Comparison of ENCODE assay signal across 1 cellular context in genomic region chr19:8321067-8321759, GRCh38.
A peak's percentile ranks its signal among the peaks of the same experiment; 100 is the strongest.
TF ChIP-seq lines count a peak whose summit lies in the region.

TSS of gene NDUFA7 (minus strand) at chr19:8321375. CDS start at chr19:8321358, 17 bp downstream.
TSS of gene RPS28 (plus strand) at chr19:8321496. CDS start at chr19:8321531, 35 bp downstream.

TF ChIP-seq in K562, 482 proteins besides CTCF, POLR2A, EP300 and RAD21 (continued from another document):
- TF ChIP-seq ATF3 (IDR thresholded peaks at IDR 0.05), result peak; percentile 25; the same call in 1 of the 2 replicates
- TF ChIP-seq ATF3 (CRISPR knock-in tag; conservative IDR thresholded peaks at IDR 0.05), result no peak
- no peak for TF ChIP-seq ZNF785 (CRISPR knock-in tag; IDR thresholded peaks at IDR 0.05)
- TF ChIP-seq ARID2 (IDR thresholded peaks at IDR 0.05), result no peak
- no peak for TF ChIP-seq CEBPB (tag; IDR thresholded peaks at IDR 0.05)
- peak; percentile 98 for TF ChIP-seq POLR2G (IDR thresholded peaks at IDR 0.05; ENCODE audit: low read depth, low read length)
- TF ChIP-seq LCOR (CRISPR knock-in tag; IDR thresholded peaks at IDR 0.05), result 0 out of 2 replicates have a peak, but pooled peaks have one; percentile 2
- TF ChIP-seq KAT8 (IDR thresholded peaks at IDR 0.05; ENCODE audit: low read depth), result no peak; the same call in 1 of the 2 replicates
- TF ChIP-seq RBFOX2 (IDR thresholded peaks at IDR 0.05; ENCODE audit: low read depth, low read length), result peak; percentile 97
- no peak for TF ChIP-seq CHAMP1 (IDR thresholded peaks at IDR 0.05)
- peak; percentile 60 to 66; a peak in 3 of 4 replicates for TF ChIP-seq FOXK2 (conservative IDR thresholded peaks at IDR 0.05 in 1 of 2, IDR thresholded peaks at IDR 0.05 in 1 of 2; ENCODE audit: low read depth in 2 of 2)
- peak; percentile 88 for TF ChIP-seq GTF2A2 (tag; IDR thresholded peaks at IDR 0.05)
- peak; percentile 85 for TF ChIP-seq RBBP5 (IDR thresholded peaks at IDR 0.05; ENCODE audit: borderline replicate concordance, insufficient read depth, low read length, poor library complexity, severe bottlenecking)
- no peak for TF ChIP-seq SMARCE1 (IDR thresholded peaks at IDR 0.05)
- TF ChIP-seq ATF1 (CRISPR knock-in tag; IDR thresholded peaks at IDR 0.05), result peak; percentile 80
- peak; percentile 98 for TF ChIP-seq ATF1 (tag; IDR thresholded peaks at IDR 0.05)
- peak; percentile 96 for TF ChIP-seq MTA1 (IDR thresholded peaks at IDR 0.05; ENCODE audit: borderline replicate concordance)
- no peak for TF ChIP-seq HNRNPH1 (optimal IDR thresholded peaks at IDR 0.05; ENCODE audit: low read depth, low read length)
- no peak for TF ChIP-seq ZFP30 (CRISPR knock-in tag; IDR thresholded peaks at IDR 0.05; ENCODE audit: borderline replicate concordance)
- no peak for TF ChIP-seq HEY1 (CRISPR knock-in tag; IDR thresholded peaks at IDR 0.05; ENCODE audit: borderline replicate concordance)
- 0 out of 2 replicates have a peak, but pooled peaks have one; percentile 60 for TF ChIP-seq ZKSCAN1 (IDR thresholded peaks at IDR 0.05; ENCODE audit: low read depth, low read length)
- 0 out of 2 replicates have a peak, but pooled peaks have one; percentile 7 for TF ChIP-seq CBX5 (IDR thresholded peaks at IDR 0.05; ENCODE audit: borderline replicate concordance, low read depth)
- peak; percentile 45 for TF ChIP-seq HNRNPLL (IDR thresholded peaks at IDR 0.05; ENCODE audit: low read depth, low read length, poor library complexity, severe bottlenecking)
- TF ChIP-seq PML (IDR thresholded peaks at IDR 0.05; ENCODE audit: low read length), result peak; percentile 75
- no peak for TF ChIP-seq ZNF133 (CRISPR knock-in tag; IDR thresholded peaks at IDR 0.05)
- peak; percentile 72; the same call in 1 of the 2 replicates for TF ChIP-seq DIDO1 (tag; IDR thresholded peaks at IDR 0.05; ENCODE audit: low read depth)
- TF ChIP-seq EP400 (IDR thresholded peaks at IDR 0.05), result peak; percentile 97
- TF ChIP-seq, protein P1, sequence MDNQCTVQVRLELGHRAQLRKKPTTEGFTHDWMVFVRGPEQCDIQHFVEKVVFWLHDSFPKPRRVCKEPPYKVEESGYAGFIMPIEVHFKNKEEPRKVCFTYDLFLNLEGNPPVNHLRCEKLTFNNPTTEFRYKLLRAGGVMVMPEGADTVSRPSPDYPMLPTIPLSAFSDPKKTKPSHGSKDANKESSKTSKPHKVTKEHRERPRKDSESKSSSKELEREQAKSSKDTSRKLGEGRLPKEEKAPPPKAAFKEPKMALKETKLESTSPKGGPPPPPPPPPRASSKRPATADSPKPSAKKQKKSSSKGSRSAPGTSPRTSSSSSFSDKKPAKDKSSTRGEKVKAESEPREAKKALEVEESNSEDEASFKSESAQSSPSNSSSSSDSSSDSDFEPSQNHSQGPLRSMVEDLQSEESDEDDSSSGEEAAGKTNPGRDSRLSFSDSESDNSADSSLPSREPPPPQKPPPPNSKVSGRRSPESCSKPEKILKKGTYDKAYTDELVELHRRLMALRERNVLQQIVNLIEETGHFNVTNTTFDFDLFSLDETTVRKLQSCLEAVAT (IDR thresholded peaks at IDR 0.05), result peak in 1 of 2 experiments; percentile 47; a peak in 1 of 4 replicates
- TF ChIP-seq, protein P2, sequence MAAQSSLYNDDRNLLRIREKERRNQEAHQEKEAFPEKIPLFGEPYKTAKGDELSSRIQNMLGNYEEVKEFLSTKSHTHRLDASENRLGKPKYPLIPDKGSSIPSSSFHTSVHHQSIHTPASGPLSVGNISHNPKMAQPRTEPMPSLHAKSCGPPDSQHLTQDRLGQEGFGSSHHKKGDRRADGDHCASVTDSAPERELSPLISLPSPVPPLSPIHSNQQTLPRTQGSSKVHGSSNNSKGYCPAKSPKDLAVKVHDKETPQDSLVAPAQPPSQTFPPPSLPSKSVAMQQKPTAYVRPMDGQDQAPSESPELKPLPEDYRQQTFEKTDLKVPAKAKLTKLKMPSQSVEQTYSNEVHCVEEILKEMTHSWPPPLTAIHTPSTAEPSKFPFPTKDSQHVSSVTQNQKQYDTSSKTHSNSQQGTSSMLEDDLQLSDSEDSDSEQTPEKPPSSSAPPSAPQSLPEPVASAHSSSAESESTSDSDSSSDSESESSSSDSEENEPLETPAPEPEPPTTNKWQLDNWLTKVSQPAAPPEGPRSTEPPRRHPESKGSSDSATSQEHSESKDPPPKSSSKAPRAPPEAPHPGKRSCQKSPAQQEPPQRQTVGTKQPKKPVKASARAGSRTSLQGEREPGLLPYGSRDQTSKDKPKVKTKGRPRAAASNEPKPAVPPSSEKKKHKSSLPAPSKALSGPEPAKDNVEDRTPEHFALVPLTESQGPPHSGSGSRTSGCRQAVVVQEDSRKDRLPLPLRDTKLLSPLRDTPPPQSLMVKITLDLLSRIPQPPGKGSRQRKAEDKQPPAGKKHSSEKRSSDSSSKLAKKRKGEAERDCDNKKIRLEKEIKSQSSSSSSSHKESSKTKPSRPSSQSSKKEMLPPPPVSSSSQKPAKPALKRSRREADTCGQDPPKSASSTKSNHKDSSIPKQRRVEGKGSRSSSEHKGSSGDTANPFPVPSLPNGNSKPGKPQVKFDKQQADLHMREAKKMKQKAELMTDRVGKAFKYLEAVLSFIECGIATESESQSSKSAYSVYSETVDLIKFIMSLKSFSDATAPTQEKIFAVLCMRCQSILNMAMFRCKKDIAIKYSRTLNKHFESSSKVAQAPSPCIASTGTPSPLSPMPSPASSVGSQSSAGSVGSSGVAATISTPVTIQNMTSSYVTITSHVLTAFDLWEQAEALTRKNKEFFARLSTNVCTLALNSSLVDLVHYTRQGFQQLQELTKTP (IDR thresholded peaks at IDR 0.05; ENCODE audit: low read depth in 1 of 2, partially characterized antibody in 2 of 2), result peak in 1 of 2 experiments; percentile 65
- 0 out of 4 replicates have a peak, but pooled peaks have one; percentile 28 to 47 for TF ChIP-seq HDAC1 (IDR thresholded peaks at IDR 0.05)
- peak in 1 of 2 experiments; percentile 75; a peak in 2 of 4 replicates for TF ChIP-seq TBL1XR1 (IDR thresholded peaks at IDR 0.05; ENCODE audit: low read length in 2 of 2)
- no peak for TF ChIP-seq REST (CRISPR knock-in tag; IDR thresholded peaks at IDR 0.05; ENCODE audit: low read depth)
- TF ChIP-seq RB1 (IDR thresholded peaks at IDR 0.05; ENCODE audit: low read depth), result peak; percentile 75
- TF ChIP-seq RNF2 (IDR thresholded peaks at IDR 0.05), result peak; percentile 68
- TF ChIP-seq, protein P3, sequence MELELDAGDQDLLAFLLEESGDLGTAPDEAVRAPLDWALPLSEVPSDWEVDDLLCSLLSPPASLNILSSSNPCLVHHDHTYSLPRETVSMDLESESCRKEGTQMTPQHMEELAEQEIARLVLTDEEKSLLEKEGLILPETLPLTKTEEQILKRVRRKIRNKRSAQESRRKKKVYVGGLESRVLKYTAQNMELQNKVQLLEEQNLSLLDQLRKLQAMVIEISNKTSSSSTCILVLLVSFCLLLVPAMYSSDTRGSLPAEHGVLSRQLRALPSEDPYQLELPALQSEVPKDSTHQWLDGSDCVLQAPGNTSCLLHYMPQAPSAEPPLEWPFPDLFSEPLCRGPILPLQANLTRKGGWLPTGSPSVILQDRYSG (tag; conservative IDR thresholded peaks at IDR 0.05; ENCODE audit: low read depth), result no peak
- peak; percentile 98 for TF ChIP-seq TOE1 (IDR thresholded peaks at IDR 0.05; ENCODE audit: borderline replicate concordance)
- TF ChIP-seq TOE1 (CRISPR knock-in tag; IDR thresholded peaks at IDR 0.05; ENCODE audit: borderline replicate concordance, low read depth), result no peak
- no peak for TF ChIP-seq CBX3 (IDR thresholded peaks at IDR 0.05; ENCODE audit: borderline replicate concordance in 1 of 2, low read length in 2 of 2)
- TF ChIP-seq NFRKB (IDR thresholded peaks at IDR 0.05; ENCODE audit: low read depth), result peak; percentile 79
- peak; percentile 73 for TF ChIP-seq JUND (IDR thresholded peaks at IDR 0.05; ENCODE audit: borderline replicate concordance, low read depth, low read length)
- peak; percentile 53; the same call in 1 of the 3 replicates for TF ChIP-seq JUND (tag; IDR thresholded peaks at IDR 0.05; ENCODE audit: borderline replicate concordance, low read depth, low read length)
- peak; percentile 96 for TF ChIP-seq SUPT5H (IDR thresholded peaks at IDR 0.05)
- TF ChIP-seq TEAD1 (CRISPR knock-in tag; IDR thresholded peaks at IDR 0.05), result 0 out of 4 replicates have a peak, but pooled peaks have one; percentile 2 to 10
- TF ChIP-seq NR2C1 (IDR thresholded peaks at IDR 0.05), result 0 out of 2 replicates have a peak, but pooled peaks have one; percentile 34
- TF ChIP-seq NR2C1 (tag; IDR thresholded peaks at IDR 0.05), result no peak
- TF ChIP-seq EGR1 (conservative IDR thresholded peaks at IDR 0.05), result peak; percentile 39
- TF ChIP-seq ZNF143 (CRISPR knock-in tag; IDR thresholded peaks at IDR 0.05), result peak; percentile 89
- no peak for TF ChIP-seq JUNB (CRISPR knock-in tag; conservative IDR thresholded peaks at IDR 0.05)
- TF ChIP-seq FOXM1 (IDR thresholded peaks at IDR 0.05; ENCODE audit: low read depth), result no peak
- TF ChIP-seq FOXM1 (CRISPR knock-in tag; IDR thresholded peaks at IDR 0.05; ENCODE audit: low read depth), result 0 out of 2 replicates have a peak, but pooled peaks have one; percentile 79
- no peak for TF ChIP-seq ZNF224 (CRISPR knock-in tag; IDR thresholded peaks at IDR 0.05)
- TF ChIP-seq NR2C2 (CRISPR knock-in tag; IDR thresholded peaks at IDR 0.05), result no peak
- TF ChIP-seq NR2C2 (tag; IDR thresholded peaks at IDR 0.05), result peak; percentile 64
